ENCODE assay signal across 30 cellular contexts in the genomic region with DNA sequence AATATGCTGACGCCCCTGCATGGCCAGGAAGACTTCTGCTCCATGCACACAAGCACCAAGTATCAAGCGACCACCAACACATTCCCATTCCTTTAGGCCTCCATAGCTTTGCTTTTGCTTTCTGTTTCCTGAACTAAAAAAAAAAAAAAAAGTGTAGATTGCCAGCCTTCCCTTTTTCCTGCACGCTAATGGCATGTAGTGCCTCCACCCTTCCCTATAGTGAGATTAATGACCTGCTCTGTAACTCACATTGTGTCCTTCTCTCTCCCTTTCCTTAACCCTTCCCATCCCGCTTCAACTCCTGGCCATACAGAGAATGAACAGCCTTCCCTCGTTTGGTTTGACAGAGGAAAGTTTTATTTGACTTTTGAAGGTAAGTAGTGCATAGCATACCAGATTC. TPM values are rescaled to one million over a fixed set of nuclear protein-coding genes. Genes with fewer than 3 reads are reported as not detected.
DNase-seq lines count a peak whose midpoint lies in the region; ATAC-seq and TF ChIP-seq lines count a peak whose summit lies in the region.
"Had no signal": no experiment of that assay in that cellular context is flagged by ENCODE, and none has a peak within 500 bp of the region (broad histone marks: within the 10 kb centered on the region; RNA-seq: fewer than 3 reads in every experiment).

No MANE protein-coding gene starts in this region.

- no peak overlapping the region for H2BK5ac ChIP-seq in mesenchymal stem cell (ENCODE audit: low read depth, low read length, poor library complexity, severe bottlenecking)

- H3K27ac Mint-ChIP-seq in T-helper 17 cell = no peak overlapping the region
- H3K27ac Mint-ChIP-seq: mesothelial cell of epicardium had no signal

- H2AK5ac ChIP-seq in mesenchymal stem cell (ENCODE audit: low read length, severe bottlenecking) = no peak overlapping the region

- no peak overlapping the region for H3K4ac ChIP-seq in mesenchymal stem cell (ENCODE audit: low read depth in 1 of 2, low read length in 2 of 2)

- 54% methylated on average over 4 of the region's 5 CpGs for WGBS in mesenchymal stem cell
- WGBS in testis, 2 donors = 68 to 69% methylated on average over 5 of the region's 5 CpGs

- H3K27me3 Mint-ChIP-seq in T-helper 17 cell = peaks cover 24% of the 10 kb centered on the region

- no peak overlapping the region for H2BK120ac ChIP-seq in mesenchymal stem cell (ENCODE audit: low read depth, low read length)

- peak overlapping the region; percentile 0 for H3K4me3 Mint-ChIP-seq in T-helper 17 cell
- H3K4me3 Mint-ChIP-seq: central memory CD8-positive, alpha-beta T cell; H9; mesothelial cell of epicardium had no signal

- H3K79me2 ChIP-seq in Loucy (ENCODE audit: insufficient read depth, low read length) = no peaks in the 10 kb centered on the region

- H3K4me1 ChIP-seq in Loucy (ENCODE audit: insufficient read depth, low read length, poor library complexity, severe bottlenecking) = peaks cover 27% of the 10 kb centered on the region
- H3K4me1 ChIP-seq in mesenchymal stem cell (ENCODE audit: control insufficient read depth, insufficient read depth, low read depth, low read length) = no peaks in the 10 kb centered on the region
- H3K4me1 ChIP-seq in BE2C = no peaks in the 10 kb centered on the region
- no peaks in the 10 kb centered on the region for H3K4me1 ChIP-seq in testis
- H3K4me1 ChIP-seq: stomach, tibial nerve had no signal

- H3K36me3 Mint-ChIP-seq in T-helper 17 cell (ENCODE audit: low read depth) = peaks cover 2% of the 10 kb centered on the region
- H3K36me3 Mint-ChIP-seq: mesothelial cell of epicardium, naive B cell had no signal

- H2BK15ac ChIP-seq in mesenchymal stem cell (ENCODE audit: low read depth, poor library complexity, severe bottlenecking) = no peak overlapping the region

- intact Hi-C loops in testis (cut with DNase I; ENCODE audit: low total_unique reads) = no loop called here

- H3K9me3 ChIP-seq in Loucy (ENCODE audit: insufficient read depth, low read depth, low read length) (no peaks in the 10 kb centered on the region), T-helper 17 cell (ENCODE audit: control insufficient read depth, low read length, poor library complexity, severe bottlenecking) (no peaks in the 10 kb centered on the region), mesenchymal stem cell (ENCODE audit: control insufficient read depth, low read length) (no peaks in the 10 kb centered on the region), BE2C (no peaks in the 10 kb centered on the region), testis (no peaks in the 10 kb centered on the region)
- H3K9me3 ChIP-seq: BLaER1, stomach, tibial nerve had no signal

- H3K36me3 ChIP-seq in Loucy (ENCODE audit: insufficient read depth, low read length) = no peaks in the 10 kb centered on the region
- peaks cover 5 to 32% of the 10 kb centered on the region in 2 experiments for H3K36me3 ChIP-seq in mesenchymal stem cell (ENCODE audit: control insufficient read depth in 1 of 2, insufficient read depth in 2 of 2, low read depth in 1 of 2, low read length in 2 of 2)
- H3K36me3 ChIP-seq in BE2C = no peaks in the 10 kb centered on the region
- no peaks in the 10 kb centered on the region for H3K36me3 ChIP-seq in testis (ENCODE audit: low read depth, missing control alignments)
- H3K36me3 ChIP-seq: BLaER1, tibial nerve had no signal

- no peak for TF ChIP-seq CTCF in Loucy (conservative IDR thresholded peaks at IDR 0.05; ENCODE audit: low read length)
- TF ChIP-seq CTCF in BE2C (IDR thresholded peaks at IDR 0.05; ENCODE audit: low read depth, low read length) = no peak
- no peak for TF ChIP-seq CTCF in testis (IDR thresholded peaks at IDR 0.05)

- H2BK12ac ChIP-seq in mesenchymal stem cell (ENCODE audit: low read length in 2 of 2) = no peak overlapping the region

- no peak overlapping the region for H3K14ac ChIP-seq in mesenchymal stem cell (ENCODE audit: low read length in 2 of 2)

- peaks cover 3% of the 10 kb centered on the region for H3K4me1 Mint-ChIP-seq in T-helper 17 cell
- H3K4me1 Mint-ChIP-seq: central memory CD8-positive, alpha-beta T cell had no signal

- H3K79me1 ChIP-seq in mesenchymal stem cell (replicated peaks; ENCODE audit: low read length, poor library complexity, severe bottlenecking) = no peaks in the 10 kb centered on the region

- no peaks in the 10 kb centered on the region for H3F3A ChIP-seq in Loucy (ENCODE audit: low read depth)

- TF ChIP-seq POLR2A in testis (IDR thresholded peaks at IDR 0.05) = no peak

- no peaks in the 10 kb centered on the region for H3K9me2 ChIP-seq in Loucy (replicated peaks; ENCODE audit: low read depth, low read length)

- ATAC-seq in T-helper 17 cell (no peak), GM18498 (IDR thresholded peaks at IDR 0.05; ENCODE audit: unreplicated experiment) (no peak)
- ATAC-seq: left ventricle myocardium superior had no signal

- H4K8ac ChIP-seq in mesenchymal stem cell (ENCODE audit: low read length) = peak overlapping the region; percentile 19

- no peaks in the 10 kb centered on the region for H3K27me3 ChIP-seq in Loucy (ENCODE audit: insufficient read depth, low read length, poor library complexity, severe bottlenecking)
- H3K27me3 ChIP-seq in mesenchymal stem cell (ENCODE audit: control insufficient read depth in 1 of 2, insufficient read depth in 1 of 2, low read length in 2 of 2) = no peaks in the 10 kb centered on the region
- no peaks in the 10 kb centered on the region for H3K27me3 ChIP-seq in BE2C
- no peaks in the 10 kb centered on the region for H3K27me3 ChIP-seq in testis
- H3K27me3 ChIP-seq: BLaER1, dorsolateral prefrontal cortex, stomach, tibial nerve had no signal

- no peak overlapping the region for H3K4me2 ChIP-seq in Loucy (ENCODE audit: low read depth, low read length, poor library complexity, severe bottlenecking)
- H3K4me2 ChIP-seq in mesenchymal stem cell (ENCODE audit: low read length, poor library complexity, severe bottlenecking) = no peak overlapping the region
- H3K4me2 ChIP-seq: BLaER1 had no signal

- H4K91ac ChIP-seq in mesenchymal stem cell (ENCODE audit: low read length) = no peak overlapping the region

- H3K27ac ChIP-seq in mesenchymal stem cell (ENCODE audit: low read length, poor library complexity, severe bottlenecking) = no peak overlapping the region
- H3K27ac ChIP-seq in testis = no peak overlapping the region
- H3K27ac ChIP-seq: BLaER1, dorsolateral prefrontal cortex, stomach, tibial nerve had no signal

- no peaks in the 10 kb centered on the region for H4K20me1 ChIP-seq in Loucy (ENCODE audit: insufficient read depth, low read length, poor library complexity, severe bottlenecking)
- H4K20me1 ChIP-seq: BLaER1 had no signal

- peak overlapping the region in 1 of 2 experiments; percentile 53 for H3K18ac ChIP-seq in mesenchymal stem cell (ENCODE audit: low read depth in 1 of 2, low read length in 2 of 2)

- H2AFZ ChIP-seq in Loucy (ENCODE audit: low read length) = peak overlapping the region; percentile 46; the same call in 1 of the 2 replicates
- H2AFZ ChIP-seq in mesenchymal stem cell (ENCODE audit: low read depth, low read length) = no peak overlapping the region

- no peak overlapping the region for H3K4me3 ChIP-seq in Loucy (ENCODE audit: low read length, poor library complexity, severe bottlenecking)
- no peak overlapping the region for H3K4me3 ChIP-seq in mesenchymal stem cell (ENCODE audit: insufficient read depth in 1 of 2, low read depth in 1 of 2, low read length in 2 of 2)
- H3K4me3 ChIP-seq in BE2C (ENCODE audit: low read depth, low read length) = no peak overlapping the region
- no peak overlapping the region for H3K4me3 ChIP-seq in testis
- H3K4me3 ChIP-seq: BLaER1, dorsolateral prefrontal cortex, stomach, tibial nerve had no signal

- DNase-seq in DMS53 (lab: John Stamatoyannopoulos, UW) (peak; percentile 59), T-helper 17 cell (no peak), mesenchymal stem cell (peak; percentile 53), BE2C (no peak), testis (no peak), NCI-H1048 (lab: John Stamatoyannopoulos, UW) (no peak)
- DNase-seq: ACHN; activated CD4-positive, alpha-beta T cell treated with anti-CD3 and anti-CD28 coated beads for 4 hours; activated CD8-positive, alpha-beta memory T cell treated with anti-CD3 and anti-CD28 coated beads for 24 hours; activated effector memory CD4-positive, alpha-beta T cell treated with anti-CD3 and anti-CD28 coated beads, Interleukin-2, amount 50 U/mL, for 16 hours; activated T-cell treated with anti-CD3 and anti-CD28 coated beads, Interleukin-2, amount 50 U/mL, for 1 hour; DMS153; dorsolateral prefrontal cortex; H9; hypothalamus; left ventricle myocardium superior; MM.1S; naive B cell; NCI-H1436; NCI-H748 treated with DMSO at 0.1 percent for 48 hours; stimulated activated CD8-positive, alpha-beta memory T cell treated with anti-CD3 and anti-CD28 coated beads, Interleukin-4, amount 100 ng/mL, for 48 hours; stomach had no signal

- H3K23ac ChIP-seq in mesenchymal stem cell (ENCODE audit: low read length in 2 of 2) = no peak overlapping the region

- no peak overlapping the region for H3K9ac ChIP-seq in Loucy (ENCODE audit: low read depth, low read length, poor library complexity, severe bottlenecking)
- no peak overlapping the region for H3K9ac ChIP-seq in mesenchymal stem cell (ENCODE audit: low read length)
- H3K9ac ChIP-seq: BLaER1 had no signal

RNA-seq across cellular contexts. Expression of a gene that starts 57.1 kb away (rescaled TPM):
- total RNA-seq in T-helper 17 cell = not detected
- polyA plus RNA-seq in mesenchymal stem cell (2013, experiment 1 of 2) = 3.1 TPM
- 3.0 TPM for polyA plus RNA-seq in mesenchymal stem cell (2013, experiment 2 of 2)
- polyA plus RNA-seq in BE2C (2012; ENCODE audit: insufficient read depth, insufficient read length, low read depth) = not detected
- total RNA-seq in testis = not detected
- polyA plus RNA-seq in testis (ENCODE audit: insufficient read depth, low read depth, low replicate concordance) = 1.6 TPM
- total RNA-seq: G401; T-helper 2 cell treated with Interferon-gamma antibody and Interleukin-4, amounts not matched to agents 100 ng/mL and 5 ng/mL, for 36 hours had no signal

Comparison
In these comparisons a context has a peak if more than half of its experiments do, and no peak if none do; other contexts are left out.
1. DNase-seq: peak in DMS53 (single experiment) and mesenchymal stem cell (single experiment); none in T-helper 17 cell (0 of 3), BE2C (single experiment), testis (single experiment) and NCI-H1048 (single experiment).